10 cellular contexts compared by ENCODE assay signal in genomic region chr7:33261585-33261984, GRCh38.
DNase-seq lines count a peak whose midpoint lies in the region; ATAC-seq and TF ChIP-seq lines count a peak whose summit lies in the region.
"Had no signal": no experiment of that assay in that cellular context is flagged by ENCODE, and none has a peak within 500 bp of the region (broad histone marks: within the 10 kb centered on the region; RNA-seq: fewer than 3 reads in every experiment).

No MANE protein-coding gene starts in this region.

- H3K4me1 ChIP-seq in IMR-90 (ENCODE audit: control insufficient read depth, insufficient read depth, low read length) (no peaks in the 10 kb centered on the region; the same call in 1 of the 2 replicates), Karpas-422 (ENCODE audit: low read length) (no peaks in the 10 kb centered on the region)

- H4K5ac ChIP-seq in IMR-90 (ENCODE audit: low read depth, low read length), result no peak overlapping the region

- 0% methylated on average over 1 of the region's 3 CpGs; no CpG with 5 or more reads in 1 of the 2 experiments for WGBS in IMR-90 (ENCODE audit: extremely low coverage in 2 of 2, insufficient read length in 1 of 2), 2 experiments

- CTCF ChIA-PET in IMR-90 (lab: Yijun Ruan, JAX), result no interaction called here

- no peak overlapping the region for H3K14ac ChIP-seq in IMR-90 (replicated peaks; ENCODE audit: low read depth, low read length)

- no peak overlapping the region for H3K18ac ChIP-seq in IMR-90 (ENCODE audit: low read depth, low read length)

- H3K9ac ChIP-seq in IMR-90 (ENCODE audit: low read depth, low read length), result no peak overlapping the region
- H3K9ac ChIP-seq in Karpas-422 (ENCODE audit: low read length), result no peak overlapping the region

- H4K20me1 ChIP-seq in IMR-90 (ENCODE audit: insufficient read depth, low read length) (no peaks in the 10 kb centered on the region), Karpas-422 (ENCODE audit: insufficient read depth, low read depth, low read length) (no peaks in the 10 kb centered on the region)

- ATAC-seq in GM18508 (IDR thresholded peaks at IDR 0.05; ENCODE audit: insufficient read depth, unreplicated experiment) (peak; percentile 65), GM21529 (IDR thresholded peaks at IDR 0.05; ENCODE audit: unreplicated experiment) (peak; percentile 90), IMR-90 (ENCODE audit: low read depth) (no peak), HG03457 (IDR thresholded peaks at IDR 0.05; ENCODE audit: unreplicated experiment) (no peak)

- no peak overlapping the region for H2BK120ac ChIP-seq in IMR-90 (ENCODE audit: low read depth, low read length)

- no peak for TF ChIP-seq POLR2A in IMR-90 (IDR thresholded peaks at IDR 0.05; ENCODE audit: low read depth, low read length)

- H3K27me3 ChIP-seq in IMR-90 (ENCODE audit: control insufficient read depth, insufficient read depth, low read length) (no peaks in the 10 kb centered on the region), Karpas-422 (ENCODE audit: low read length) (no peaks in the 10 kb centered on the region)

- H3K9me2 ChIP-seq in Karpas-422 (replicated peaks; ENCODE audit: insufficient read depth, low read length), result no peaks in the 10 kb centered on the region

- no peak overlapping the region for H4K8ac ChIP-seq in IMR-90 (ENCODE audit: low read depth in 2 of 2, low read length in 2 of 2)

- H2BK5ac ChIP-seq in IMR-90 (ENCODE audit: low read depth, low read length, poor library complexity, severe bottlenecking), result no peak overlapping the region

- H3K36me3 ChIP-seq in IMR-90 (ENCODE audit: control insufficient read depth, insufficient read depth, low read length), result no peaks in the 10 kb centered on the region
- H3K36me3 ChIP-seq in Karpas-422 (ENCODE audit: insufficient read depth, low read length), result no peaks in the 10 kb centered on the region

- BruUV-seq in IMR-90 (replicated peaks; lab: Mats Ljungman, UMichigan), result no TSS peak

- H2AK5ac ChIP-seq in IMR-90 (ENCODE audit: low read depth, low read length), result no peak overlapping the region

- H2BK20ac ChIP-seq in IMR-90 (ENCODE audit: low read depth, low read length), result no peak overlapping the region

- H3K9me1 ChIP-seq in IMR-90 (ENCODE audit: insufficient read depth, low read length), result no peaks in the 10 kb centered on the region

- POLR2A ChIA-PET in IMR-90 (lab: Charles Lee; ENCODE audit: unreplicated experiment), result no interaction called here

- no peak overlapping the region for H3K4ac ChIP-seq in IMR-90 (ENCODE audit: low read depth, low read length)

- no peak for TF ChIP-seq CTCF in IMR-90 (conservative IDR thresholded peaks at IDR 0.05; ENCODE audit: low read depth, low read length)
- no peak for TF ChIP-seq CTCF in epithelial cell of esophagus (IDR thresholded peaks at IDR 0.05; ENCODE audit: insufficient read depth, low read depth, low read length, missing control alignments)

- no peaks in the 10 kb centered on the region for H3K9me3 ChIP-seq in IMR-90 (ENCODE audit: control insufficient read depth, insufficient read depth, low read length)
- H3K9me3 ChIP-seq in Karpas-422 (ENCODE audit: low read length), result no peaks in the 10 kb centered on the region

- dilution Hi-C loops in IMR-90 (cut with HindIII; ENCODE audit: low sequenced_read_pairs, unreplicated experiment), result no loop called here

- no peak overlapping the region for H3K23ac ChIP-seq in IMR-90 (ENCODE audit: low read depth, low read length)

- no peak for TF ChIP-seq RAD21 in IMR-90 (IDR thresholded peaks at IDR 0.05; ENCODE audit: low read length)

- H2AK9ac ChIP-seq in IMR-90 (replicated peaks; ENCODE audit: low read depth, low read length, poor library complexity), result no peak overlapping the region

- no peak overlapping the region for H2BK15ac ChIP-seq in IMR-90 (ENCODE audit: low read depth, low read length)

- in situ Hi-C loops in IMR-90 (cut with MboI; ENCODE audit: low sequenced_read_pairs), result no loop called here

- no peak overlapping the region for H3K4me2 ChIP-seq in IMR-90 (ENCODE audit: low read depth, low read length)
- no peak overlapping the region for H3K4me2 ChIP-seq in Karpas-422 (ENCODE audit: low read depth, low read length, poor library complexity, severe bottlenecking)

- intact Hi-C loops in IMR-90 (cut with micrococcal nuclease), result no loop called here

- H3K27ac ChIP-seq in IMR-90 (ENCODE audit: insufficient read depth, low read length) (no peak overlapping the region), Karpas-422 (ENCODE audit: low read length) (no peak overlapping the region)

- no peak overlapping the region for H2AFZ ChIP-seq in IMR-90 (replicated peaks; ENCODE audit: low read length, poor library complexity)
- H2AFZ ChIP-seq in Karpas-422 (ENCODE audit: low read length), result no peak overlapping the region

- H3K79me2 ChIP-seq in Karpas-422 (ENCODE audit: low read length), result no peaks in the 10 kb centered on the region

- no peaks in the 10 kb centered on the region; a peak in 1 of 4 replicates for H3K79me1 ChIP-seq in IMR-90 (ENCODE audit: low read depth in 1 of 2, low read length in 2 of 2)

- H3K4me3 ChIP-seq in IMR-90 (ENCODE audit: insufficient read depth, low read depth, low read length) (no peak overlapping the region), epithelial cell of esophagus (ENCODE audit: low read length) (no peak overlapping the region), Karpas-422 (ENCODE audit: low read length) (no peak overlapping the region)

- H3K56ac ChIP-seq in IMR-90 (ENCODE audit: extremely low read depth, insufficient read depth, low read length), result no peak overlapping the region

- no peak overlapping the region for H4K91ac ChIP-seq in IMR-90 (ENCODE audit: insufficient read depth, low read depth, low read length)

- DNase-seq in IMR-90 (peak; percentile 53), epithelial cell of esophagus (ENCODE audit: low read depth) (peak; percentile 2), NCI-H187 (lab: John Stamatoyannopoulos, UW) (no peak), Karpas-422 (no peak), 8988T (no peak)
- DNase-seq: CD8-positive, alpha-beta memory T cell; NCI-H1436 had no signal

TF ChIP-seq in IMR-90, 13 proteins besides CTCF, POLR2A, EP300 and RAD21:
- TF ChIP-seq BHLHE40 (IDR thresholded peaks at IDR 0.05; ENCODE audit: low read depth, low read length) (no peak), CEBPB (IDR thresholded peaks at IDR 0.05; ENCODE audit: low read depth, low read length) (no peak), USF2 (IDR thresholded peaks at IDR 0.05; ENCODE audit: low read depth, low read length) (no peak), RCOR1 (IDR thresholded peaks at IDR 0.05; ENCODE audit: insufficient replicate concordance, low read length) (no peak), MXI1 (IDR thresholded peaks at IDR 0.05; ENCODE audit: borderline replicate concordance, low read depth, low read length) (no peak), MAZ (IDR thresholded peaks at IDR 0.05; ENCODE audit: borderline replicate concordance, low read depth, low read length) (no peak)

Comparison
In these comparisons a context has a peak if more than half of its experiments do, and no peak if none do; other contexts are left out.
1. ATAC-seq: peak in GM18508 (single experiment) and GM21529 (single experiment); none in IMR-90 (single experiment) and HG03457 (single experiment).
2. DNase-seq: peak in IMR-90 (single experiment) and epithelial cell of esophagus (single experiment); none in NCI-H187 (0 of 2), Karpas-422 (single experiment) and 8988T (single experiment).